In genomic region chr22:42284230-42284591, GRCh38 we compare ENCODE assay signal across 1 cellular context.
TF ChIP-seq lines count a peak whose summit lies in the region.

No MANE protein-coding gene starts in this region.

TF ChIP-seq in K562, 482 proteins besides CTCF, POLR2A, EP300 and RAD21:
- TF ChIP-seq, protein P1, sequence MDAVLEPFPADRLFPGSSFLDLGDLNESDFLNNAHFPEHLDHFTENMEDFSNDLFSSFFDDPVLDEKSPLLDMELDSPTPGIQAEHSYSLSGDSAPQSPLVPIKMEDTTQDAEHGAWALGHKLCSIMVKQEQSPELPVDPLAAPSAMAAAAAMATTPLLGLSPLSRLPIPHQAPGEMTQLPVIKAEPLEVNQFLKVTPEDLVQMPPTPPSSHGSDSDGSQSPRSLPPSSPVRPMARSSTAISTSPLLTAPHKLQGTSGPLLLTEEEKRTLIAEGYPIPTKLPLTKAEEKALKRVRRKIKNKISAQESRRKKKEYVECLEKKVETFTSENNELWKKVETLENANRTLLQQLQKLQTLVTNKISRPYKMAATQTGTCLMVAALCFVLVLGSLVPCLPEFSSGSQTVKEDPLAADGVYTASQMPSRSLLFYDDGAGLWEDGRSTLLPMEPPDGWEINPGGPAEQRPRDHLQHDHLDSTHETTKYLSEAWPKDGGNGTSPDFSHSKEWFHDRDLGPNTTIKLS (IDR thresholded peaks at IDR 0.05; ENCODE audit: borderline replicate concordance, low read depth) = no peak
- TF ChIP-seq ZNF445 (CRISPR knock-in tag; IDR thresholded peaks at IDR 0.05; ENCODE audit: low read depth) = no peak
- no peak for TF ChIP-seq HDAC8 (tag; IDR thresholded peaks at IDR 0.05)
- no peak for TF ChIP-seq ZNF146 (CRISPR knock-in tag; IDR thresholded peaks at IDR 0.05; ENCODE audit: unreplicated experiment)
- no peak for TF ChIP-seq TAF1 (IDR thresholded peaks at IDR 0.05; ENCODE audit: control insufficient read depth, extremely low read depth, insufficient read depth, low read length, severe bottlenecking)
- TF ChIP-seq, protein P2, sequence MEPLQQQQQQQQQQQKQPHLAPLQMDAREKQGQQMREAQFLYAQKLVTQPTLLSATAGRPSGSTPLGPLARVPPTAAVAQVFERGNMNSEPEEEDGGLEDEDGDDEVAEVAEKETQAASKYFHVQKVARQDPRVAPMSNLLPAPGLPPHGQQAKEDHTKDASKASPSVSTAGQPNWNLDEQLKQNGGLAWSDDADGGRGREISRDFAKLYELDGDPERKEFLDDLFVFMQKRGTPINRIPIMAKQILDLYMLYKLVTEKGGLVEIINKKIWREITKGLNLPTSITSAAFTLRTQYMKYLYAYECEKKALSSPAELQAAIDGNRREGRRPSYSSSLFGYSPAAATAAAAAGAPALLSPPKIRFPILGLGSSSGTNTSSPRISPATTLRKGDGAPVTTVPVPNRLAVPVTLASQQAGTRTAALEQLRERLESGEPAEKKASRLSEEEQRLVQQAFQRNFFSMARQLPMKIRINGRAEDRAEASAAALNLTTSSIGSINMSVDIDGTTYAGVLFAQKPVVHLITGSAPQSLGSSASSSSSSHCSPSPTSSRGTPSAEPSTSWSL (CRISPR knock-in tag; IDR thresholded peaks at IDR 0.05; ENCODE audit: borderline replicate concordance) = no peak
- no peak for TF ChIP-seq ATF1 (CRISPR knock-in tag; IDR thresholded peaks at IDR 0.05)
- 0 out of 2 replicates have a peak, but pooled peaks have one; percentile 5 for TF ChIP-seq ATF1 (tag; IDR thresholded peaks at IDR 0.05)
- TF ChIP-seq ZNF551 (CRISPR knock-in tag; IDR thresholded peaks at IDR 0.05) = no peak
- TF ChIP-seq GTF3C2 (IDR thresholded peaks at IDR 0.05; ENCODE audit: borderline replicate concordance, extremely low read depth, insufficient read length) = no peak
- TF ChIP-seq, protein P3, sequence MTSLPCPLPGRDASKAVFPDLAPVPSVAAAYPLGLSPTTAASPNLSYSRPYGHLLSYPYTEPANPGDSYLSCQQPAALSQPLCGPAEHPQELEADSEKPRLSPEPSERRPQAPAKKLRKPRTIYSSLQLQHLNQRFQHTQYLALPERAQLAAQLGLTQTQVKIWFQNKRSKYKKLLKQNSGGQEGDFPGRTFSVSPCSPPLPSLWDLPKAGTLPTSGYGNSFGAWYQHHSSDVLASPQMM (CRISPR knock-in tag; IDR thresholded peaks at IDR 0.05) = no peak
- TF ChIP-seq ZNF263 (CRISPR knock-in tag; IDR thresholded peaks at IDR 0.05; ENCODE audit: borderline replicate concordance) = peak; percentile 13; the same call in 1 of the 2 replicates
- TF ChIP-seq NCOA4 (IDR thresholded peaks at IDR 0.05; ENCODE audit: partially characterized antibody) = no peak
- TF ChIP-seq, protein P4, sequence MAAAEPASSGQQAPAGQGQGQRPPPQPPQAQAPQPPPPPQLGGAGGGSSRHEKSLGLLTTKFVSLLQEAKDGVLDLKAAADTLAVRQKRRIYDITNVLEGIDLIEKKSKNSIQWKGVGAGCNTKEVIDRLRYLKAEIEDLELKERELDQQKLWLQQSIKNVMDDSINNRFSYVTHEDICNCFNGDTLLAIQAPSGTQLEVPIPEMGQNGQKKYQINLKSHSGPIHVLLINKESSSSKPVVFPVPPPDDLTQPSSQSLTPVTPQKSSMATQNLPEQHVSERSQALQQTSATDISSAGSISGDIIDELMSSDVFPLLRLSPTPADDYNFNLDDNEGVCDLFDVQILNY (CRISPR knock-in tag; IDR thresholded peaks at IDR 0.05) = no peak
- no peak for TF ChIP-seq CSDE1 (IDR thresholded peaks at IDR 0.05)
- TF ChIP-seq TRIM28 (IDR thresholded peaks at IDR 0.05) = no peak
- TF ChIP-seq ZKSCAN1 (IDR thresholded peaks at IDR 0.05; ENCODE audit: low read depth, low read length) = peak; percentile 66
- no peak for TF ChIP-seq TFAM (CRISPR knock-in tag; conservative IDR thresholded peaks at IDR 0.05)
- TF ChIP-seq, protein P5, sequence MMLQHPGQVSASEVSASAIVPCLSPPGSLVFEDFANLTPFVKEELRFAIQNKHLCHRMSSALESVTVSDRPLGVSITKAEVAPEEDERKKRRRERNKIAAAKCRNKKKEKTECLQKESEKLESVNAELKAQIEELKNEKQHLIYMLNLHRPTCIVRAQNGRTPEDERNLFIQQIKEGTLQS (IDR thresholded peaks at IDR 0.05) = no peak
- TF ChIP-seq, protein P5 (CRISPR knock-in tag; conservative IDR thresholded peaks at IDR 0.05) = no peak
- TF ChIP-seq, protein P6, sequence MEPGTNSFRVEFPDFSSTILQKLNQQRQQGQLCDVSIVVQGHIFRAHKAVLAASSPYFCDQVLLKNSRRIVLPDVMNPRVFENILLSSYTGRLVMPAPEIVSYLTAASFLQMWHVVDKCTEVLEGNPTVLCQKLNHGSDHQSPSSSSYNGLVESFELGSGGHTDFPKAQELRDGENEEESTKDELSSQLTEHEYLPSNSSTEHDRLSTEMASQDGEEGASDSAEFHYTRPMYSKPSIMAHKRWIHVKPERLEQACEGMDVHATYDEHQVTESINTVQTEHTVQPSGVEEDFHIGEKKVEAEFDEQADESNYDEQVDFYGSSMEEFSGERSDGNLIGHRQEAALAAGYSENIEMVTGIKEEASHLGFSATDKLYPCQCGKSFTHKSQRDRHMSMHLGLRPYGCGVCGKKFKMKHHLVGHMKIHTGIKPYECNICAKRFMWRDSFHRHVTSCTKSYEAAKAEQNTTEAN (CRISPR knock-in tag; IDR thresholded peaks at IDR 0.05) = no peak
- TF ChIP-seq ASH1L (IDR thresholded peaks at IDR 0.05; ENCODE audit: borderline replicate concordance, low read depth, partially characterized antibody) = no peak
- no peak for TF ChIP-seq SMAD3 (CRISPR knock-in tag; conservative IDR thresholded peaks at IDR 0.05)
- TF ChIP-seq MIER1 (IDR thresholded peaks at IDR 0.05; ENCODE audit: low read depth) = no peak
- no peak for TF ChIP-seq CBX1 (IDR thresholded peaks at IDR 0.05; ENCODE audit: low read depth)
